In the genomic region with DNA sequence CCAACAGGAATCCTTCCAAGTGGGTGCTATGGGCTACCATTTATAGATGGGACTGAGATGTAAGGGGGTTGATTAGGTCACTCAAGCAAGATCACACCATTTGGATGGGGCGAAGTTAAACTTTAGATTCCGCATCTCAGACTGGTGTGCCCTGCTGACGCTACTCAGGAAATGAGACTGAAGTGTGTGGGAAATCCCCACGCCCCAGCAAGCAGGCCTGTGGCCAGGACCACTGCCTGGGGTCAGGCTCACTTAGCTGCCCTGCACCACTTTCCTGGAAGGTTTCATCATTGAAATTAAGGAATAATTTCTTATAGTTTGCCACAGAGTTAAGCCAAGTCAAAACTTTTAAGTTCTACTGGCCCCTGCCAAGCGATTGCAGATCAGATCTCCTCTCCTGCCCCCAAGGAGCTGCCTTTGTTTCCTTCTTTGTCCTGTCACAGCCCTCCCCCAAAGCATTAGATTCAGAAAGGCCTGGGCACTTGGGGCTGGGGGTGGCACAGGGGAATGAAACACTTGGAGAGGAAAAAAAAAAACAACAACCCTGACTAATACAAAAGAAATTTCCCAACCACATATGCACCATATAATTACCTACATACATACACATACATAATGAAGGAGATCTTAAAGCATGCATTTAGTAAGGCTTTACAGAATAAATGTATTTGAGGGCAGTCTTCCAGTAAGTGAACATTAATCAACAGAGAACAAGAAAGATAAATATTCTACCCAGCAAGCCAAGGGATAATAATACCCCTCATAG, we compare ENCODE assay signal across 1 cellular context.
TF ChIP-seq lines count a peak whose summit lies in the region.

No MANE protein-coding gene starts in this region.

TF ChIP-seq in SK-N-SH, 30 proteins besides CTCF, POLR2A, EP300 and RAD21 (continued from another document):
- TF ChIP-seq REST (IDR thresholded peaks at IDR 0.05; ENCODE audit: low read depth, low read length) = no peak
- no peak for TF ChIP-seq FOXM1 (IDR thresholded peaks at IDR 0.05; ENCODE audit: low read depth)
- no peak for TF ChIP-seq GATA2 (CRISPR knock-in tag; IDR thresholded peaks at IDR 0.05)
- TF ChIP-seq USF2 (IDR thresholded peaks at IDR 0.05; ENCODE audit: borderline replicate concordance, low read depth, low read length) = no peak
- TF ChIP-seq POLR2AphosphoS5 (IDR thresholded peaks at IDR 0.05; ENCODE audit: low read depth, low read length) = no peak
- no peak for TF ChIP-seq MEF2A (IDR thresholded peaks at IDR 0.05; ENCODE audit: borderline replicate concordance, low read depth)
- TF ChIP-seq NFIC (IDR thresholded peaks at IDR 0.05; ENCODE audit: borderline replicate concordance) = no peak
- TF ChIP-seq TCF12 (IDR thresholded peaks at IDR 0.05) = no peak
